In the genomic region with DNA sequence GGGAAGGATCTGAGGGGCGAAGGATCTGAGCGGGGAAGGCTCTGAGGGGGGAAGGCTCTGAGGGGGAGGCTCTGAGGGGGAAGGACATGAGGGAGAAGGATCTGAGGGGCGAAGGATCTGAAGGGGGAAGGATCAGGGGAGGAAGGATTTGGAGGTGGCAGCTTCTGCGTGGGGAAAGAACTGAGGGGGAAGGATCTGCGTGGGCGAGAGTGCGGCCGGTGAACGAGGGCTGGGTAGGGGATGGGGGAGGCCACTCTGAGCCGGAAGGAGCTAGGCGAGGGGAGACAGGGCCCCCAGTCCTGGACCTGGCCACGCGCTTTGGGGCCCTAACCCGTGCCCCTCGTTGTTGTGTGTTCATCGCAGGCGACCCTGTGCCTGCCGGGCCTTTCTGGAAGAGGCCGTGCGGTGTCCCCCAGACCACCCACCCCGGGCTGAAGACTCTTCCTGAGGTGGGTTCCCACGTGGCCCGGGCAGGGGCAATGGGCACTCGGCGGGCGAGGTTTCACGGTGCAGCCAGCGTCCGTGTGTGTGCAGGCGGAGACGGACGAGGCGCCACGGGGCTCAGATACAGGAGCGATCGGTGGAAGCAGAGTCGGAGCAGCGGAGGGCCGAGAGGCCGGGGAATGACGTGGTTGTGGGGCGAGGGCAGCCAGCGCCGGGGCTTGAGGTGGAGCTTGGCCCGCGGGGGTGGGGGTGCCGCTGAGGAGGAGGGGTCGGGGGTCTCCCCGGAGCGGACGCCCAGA, we compare ENCODE assay signal across 2 cellular contexts.
TF ChIP-seq lines count a peak whose summit lies in the region.

No MANE protein-coding gene starts in this region.

TF ChIP-seq in SK-N-SH, 30 proteins besides CTCF, POLR2A, EP300 and RAD21:
- TF ChIP-seq GABPA (IDR thresholded peaks at IDR 0.05; ENCODE audit: low read depth) = no peak

TF ChIP-seq in endothelial cell of umbilical vein, 7 proteins besides CTCF, POLR2A, EP300 and RAD21:
- TF ChIP-seq GATA2 (IDR thresholded peaks at IDR 0.05; ENCODE audit: insufficient read depth, insufficient read length, low read depth, low read length) (no peak), JUN (IDR thresholded peaks at IDR 0.05; ENCODE audit: borderline replicate concordance, insufficient read depth, insufficient read length, low read depth) (no peak), POLR2AphosphoS5 (IDR thresholded peaks at IDR 0.05; ENCODE audit: insufficient read depth, low read depth, low read length) (no peak), MYC (IDR thresholded peaks at IDR 0.05; ENCODE audit: low read depth, low read length) (no peak), FOS (IDR thresholded peaks at IDR 0.05; ENCODE audit: borderline replicate concordance, insufficient read depth, low read length) (no peak), EZH2 (IDR thresholded peaks at IDR 0.05; ENCODE audit: borderline replicate concordance, low read depth, low read length, severe bottlenecking) (no peak)
- TF ChIP-seq, protein P1, sequence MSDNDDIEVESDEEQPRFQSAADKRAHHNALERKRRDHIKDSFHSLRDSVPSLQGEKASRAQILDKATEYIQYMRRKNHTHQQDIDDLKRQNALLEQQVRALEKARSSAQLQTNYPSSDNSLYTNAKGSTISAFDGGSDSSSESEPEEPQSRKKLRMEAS (IDR thresholded peaks at IDR 0.05; ENCODE audit: insufficient read depth, insufficient read length) = no peak
